Comparison of ENCODE assay signal across 8 cellular contexts in the genomic region with DNA sequence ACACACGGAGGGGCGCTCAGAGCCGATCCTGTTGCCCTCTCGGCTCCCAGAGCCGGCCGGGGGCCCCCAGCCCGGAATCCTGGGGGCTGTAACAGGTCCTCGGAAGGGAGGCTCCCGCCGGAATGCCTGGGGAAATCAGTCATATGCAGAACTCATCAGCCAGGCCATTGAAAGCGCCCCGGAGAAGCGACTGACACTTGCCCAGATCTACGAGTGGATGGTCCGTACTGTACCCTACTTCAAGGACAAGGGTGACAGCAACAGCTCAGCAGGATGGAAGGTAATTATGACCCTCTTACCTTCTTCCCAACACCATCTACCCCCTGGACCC. TPM values are rescaled to one million over a fixed set of nuclear protein-coding genes. Genes with fewer than 3 reads are reported as not detected.
DNase-seq lines count a peak whose midpoint lies in the region; ATAC-seq and TF ChIP-seq lines count a peak whose summit lies in the region.

No MANE protein-coding gene starts in this region.

- H2BK15ac ChIP-seq in mesenchymal stem cell (ENCODE audit: low read depth, poor library complexity, severe bottlenecking), result no peak overlapping the region

- intact Hi-C loops in MCF 10A (cut with micrococcal nuclease), result no loop called here

- H3K4ac ChIP-seq in mesenchymal stem cell (ENCODE audit: low read depth in 1 of 2, low read length in 2 of 2), result no peak overlapping the region

- TF ChIP-seq CTCF in MCF 10A (IDR thresholded peaks at IDR 0.05; ENCODE audit: unreplicated experiment) (no peak), upper lobe of left lung (IDR thresholded peaks at IDR 0.05) (no peak)

- H3K4me1 ChIP-seq in mesenchymal stem cell (ENCODE audit: control insufficient read depth, insufficient read depth, low read depth, low read length) (peaks cover 3% of the 10 kb centered on the region), upper lobe of left lung (peaks cover 3 to 13% (median 7%) of the 10 kb centered on the region in 4 donors)

- H2AK5ac ChIP-seq in mesenchymal stem cell (ENCODE audit: low read length, severe bottlenecking), result no peak overlapping the region

- H3K4me2 ChIP-seq in mesenchymal stem cell (ENCODE audit: low read length, poor library complexity, severe bottlenecking), result peak overlapping the region; percentile 95

- H3K27ac Mint-ChIP-seq in activated T-cell treated with anti-CD3 and anti-CD28 coated beads, Interleukin-2, amount 50 U/mL, for 72 hours, result no peak overlapping the region
- no peak overlapping the region for H3K27ac Mint-ChIP-seq in MCF 10A (ENCODE audit: low read depth, unreplicated experiment)

- no peaks in the 10 kb centered on the region for H3K9me3 ChIP-seq in mesenchymal stem cell (ENCODE audit: control insufficient read depth, low read length)
- H3K9me3 ChIP-seq in upper lobe of left lung, result no peaks in the 10 kb centered on the region

- H3K36me3 Mint-ChIP-seq in activated T-cell treated with anti-CD3 and anti-CD28 coated beads, Interleukin-2, amount 50 U/mL, for 72 hours (ENCODE audit: insufficient read depth in 2 of 2), result peaks cover 0 to 1% of the 10 kb centered on the region in 2 donors
- no peaks in the 10 kb centered on the region for H3K36me3 Mint-ChIP-seq in MCF 10A (ENCODE audit: insufficient read depth, unreplicated experiment)

- H3K4me3 ChIP-seq in mesenchymal stem cell (ENCODE audit: insufficient read depth in 1 of 2, low read depth in 1 of 2, low read length in 2 of 2) (peak overlapping the region; percentile 59 to 81), upper lobe of left lung (peak overlapping the region; percentile 2 to 67 (median 54))

- CTCF ChIA-PET in MCF 10A (lab: Yijun Ruan, JAX), result no interaction called here

- no peak overlapping the region for H3K14ac ChIP-seq in mesenchymal stem cell (ENCODE audit: low read length in 2 of 2)

- H3K23ac ChIP-seq in mesenchymal stem cell (ENCODE audit: low read length in 2 of 2), result no peak overlapping the region

- 2% methylated on average over 15 of the region's 15 CpGs for WGBS in mesenchymal stem cell
- WGBS in upper lobe of left lung, 2 donors, result 40% methylated on average over 13 of the region's 15 CpGs; no CpG with 5 or more reads in 1 of the 2 donors

- H3K27me3 Mint-ChIP-seq in activated T-cell treated with anti-CD3 and anti-CD28 coated beads, Interleukin-2, amount 50 U/mL, for 72 hours (ENCODE audit: low read depth), result peaks cover 42% of the 10 kb centered on the region
- H3K27me3 Mint-ChIP-seq in MCF 10A (ENCODE audit: insufficient read depth, unreplicated experiment), result peaks cover 66% of the 10 kb centered on the region

- H2BK5ac ChIP-seq in mesenchymal stem cell (ENCODE audit: low read depth, low read length, poor library complexity, severe bottlenecking), result no peak overlapping the region

- BruUV-seq in MCF 10A (replicated peaks; lab: Mats Ljungman, UMichigan), result no TSS peak

- H3K9ac ChIP-seq in mesenchymal stem cell (ENCODE audit: low read length), result peak overlapping the region; percentile 60

- no peak overlapping the region for H4K8ac ChIP-seq in mesenchymal stem cell (ENCODE audit: low read length)

- TF ChIP-seq EP300 in upper lobe of left lung (IDR thresholded peaks at IDR 0.05), result no peak

- TF ChIP-seq POLR2A in upper lobe of left lung (IDR thresholded peaks at IDR 0.05), result no peak

- no peak overlapping the region for H3K18ac ChIP-seq in mesenchymal stem cell (ENCODE audit: low read depth in 1 of 2, low read length in 2 of 2)

- H2AFZ ChIP-seq in mesenchymal stem cell (ENCODE audit: low read depth, low read length), result no peak overlapping the region

- peak in 1 of 2 donors; percentile 4 for ATAC-seq in activated T-cell treated with anti-CD3 and anti-CD28 coated beads, Interleukin-2, amount 50 U/mL, for 72 hours (replicated peaks in 1 of 2)
- ATAC-seq in upper lobe of left lung (ENCODE audit: low FRiP score in 2 of 2), result no peak
- ATAC-seq in GM19455 (IDR thresholded peaks at IDR 0.05; ENCODE audit: unreplicated experiment), result no peak

- no peaks in the 10 kb centered on the region for H3K79me1 ChIP-seq in mesenchymal stem cell (replicated peaks; ENCODE audit: low read length, poor library complexity, severe bottlenecking)

- H3K27me3 ChIP-seq in mesenchymal stem cell (ENCODE audit: control insufficient read depth in 1 of 2, insufficient read depth in 1 of 2, low read length in 2 of 2) (peaks cover 12 to 34% of the 10 kb centered on the region in 2 experiments), upper lobe of left lung (no peaks in the 10 kb centered on the region)

- no peaks in the 10 kb centered on the region for H3K36me3 ChIP-seq in mesenchymal stem cell (ENCODE audit: control insufficient read depth in 1 of 2, insufficient read depth in 2 of 2, low read depth in 1 of 2, low read length in 2 of 2)
- H3K36me3 ChIP-seq in upper lobe of left lung, result no peaks in the 10 kb centered on the region

- H3K4me1 Mint-ChIP-seq in activated T-cell treated with anti-CD3 and anti-CD28 coated beads, Interleukin-2, amount 50 U/mL, for 72 hours (ENCODE audit: low read depth), result peaks cover 45% of the 10 kb centered on the region
- no peaks in the 10 kb centered on the region for H3K4me1 Mint-ChIP-seq in MCF 10A (ENCODE audit: insufficient read depth, unreplicated experiment)

- H3K4me3 Mint-ChIP-seq in activated T-cell treated with anti-CD3 and anti-CD28 coated beads, Interleukin-2, amount 50 U/mL, for 72 hours, result peak overlapping the region; percentile 98 to 100
- H3K4me3 Mint-ChIP-seq in MCF 10A (ENCODE audit: unreplicated experiment), result peak overlapping the region; percentile 82

- H3K27ac ChIP-seq in mesenchymal stem cell (ENCODE audit: low read length, poor library complexity, severe bottlenecking) (no peak overlapping the region), upper lobe of left lung (peak overlapping the region in 3 of 4 donors; percentile 17 to 88 (median 85))

- no peak overlapping the region for H4K91ac ChIP-seq in mesenchymal stem cell (ENCODE audit: low read length)

- no peak overlapping the region for H2BK120ac ChIP-seq in mesenchymal stem cell (ENCODE audit: low read depth, low read length)

- no peaks in the 10 kb centered on the region for H3K9me3 Mint-ChIP-seq in activated T-cell treated with anti-CD3 and anti-CD28 coated beads, Interleukin-2, amount 50 U/mL, for 72 hours
- H3K9me3 Mint-ChIP-seq in MCF 10A (ENCODE audit: unreplicated experiment), result no peaks in the 10 kb centered on the region

- DNase-seq in activated T-cell treated with anti-CD3 and anti-CD28 coated beads, Interleukin-2, amount 50 U/mL, for 72 hours, result no peak
- no peak for DNase-seq in activated T-cell treated with anti-CD3 and anti-CD28 coated beads, Interleukin-2, amount 50 U/mL, for 1 hour
- DNase-seq in MCF 10A (ENCODE audit: unreplicated experiment) (no peak), mesenchymal stem cell (no peak), upper lobe of left lung (peak in 1 of 2 donors; percentile 48), CD1c-positive myeloid dendritic cell (ENCODE audit: extremely low spot score) (no peak)
- no peak for DNase-seq in central memory CD4-positive, alpha-beta T cell

- POLR2A ChIA-PET in MCF 10A (lab: Yijun Ruan, JAX), result interaction anchor here (1.0 to 1.3 kb wide), 3 partner anchors 21 to 34 kb away, joined by 3 to 5 read pairs (median 4); a partner anchor contains a TSS

- H2BK12ac ChIP-seq in mesenchymal stem cell (ENCODE audit: low read length in 2 of 2), result no peak overlapping the region

RNA-seq across cellular contexts. Expression of a gene that starts 1.0 kb away (rescaled TPM):
- 10 to 100 TPM; 15.1 to 15.3 TPM for total RNA-seq in activated T-cell treated with anti-CD3 and anti-CD28 coated beads, Interleukin-2, amount 50 U/mL, for 72 hours
- 6.4 and 7.7 TPM in 2 replicates for total RNA-seq in MCF 10A (2022)
- polyA plus RNA-seq in mesenchymal stem cell (2013, experiment 1 of 2), result 5.2 TPM
- polyA plus RNA-seq in mesenchymal stem cell (2013, experiment 2 of 2), result 4.3 TPM
- total RNA-seq in upper lobe of left lung, result 10 to 100 TPM; 11.2 to 34.1 (median 24.0) TPM

RNA-seq across cellular contexts. Expression of a gene that starts 9.9 kb away (rescaled TPM):
- 10 to 100 TPM; 16.4 to 26.0 TPM for total RNA-seq in activated T-cell treated with anti-CD3 and anti-CD28 coated beads, Interleukin-2, amount 50 U/mL, for 72 hours
- total RNA-seq in MCF 10A (2022) (not detected in 2 replicates), upper lobe of left lung (1 to 10 TPM in 3 of 6 donors, not detected in 3; 1.0 to 3.6 (median 3.3) TPM)
- not detected for polyA plus RNA-seq in mesenchymal stem cell (2013, experiment 1 of 2)
- polyA plus RNA-seq in mesenchymal stem cell (2013, experiment 2 of 2), result not detected

RNA-seq across cellular contexts. Expression of a gene that starts 14.7 kb away (rescaled TPM):
- total RNA-seq in activated T-cell treated with anti-CD3 and anti-CD28 coated beads, Interleukin-2, amount 50 U/mL, for 72 hours, result 100 to 1,000 TPM; 290 to 348 TPM
- total RNA-seq in MCF 10A (2022), result 1.5 TPM in 1 of 2 replicates, not detected in the other
- not detected for polyA plus RNA-seq in mesenchymal stem cell (2013, experiment 1 of 2)
- not detected for polyA plus RNA-seq in mesenchymal stem cell (2013, experiment 2 of 2)
- 10 to 100 TPM; 20.7 to 43.8 (median 26.2) TPM for total RNA-seq in upper lobe of left lung

RNA-seq across cellular contexts. Expression of a gene that starts 21.7 kb away (rescaled TPM):
- 10 to 100 TPM; 44.1 to 48.6 TPM for total RNA-seq in activated T-cell treated with anti-CD3 and anti-CD28 coated beads, Interleukin-2, amount 50 U/mL, for 72 hours
- total RNA-seq in MCF 10A (2022) (36.6 and 39.4 TPM in 2 replicates), upper lobe of left lung (100 to 1,000 TPM in 1 of 6 donors, 10 to 100 TPM in 5; 21.7 to 188 (median 42.2) TPM)
- 12.0 TPM for polyA plus RNA-seq in mesenchymal stem cell (2013, experiment 1 of 2)
- 11.1 TPM for polyA plus RNA-seq in mesenchymal stem cell (2013, experiment 2 of 2)

RNA-seq across cellular contexts. Expression of a gene that starts 28.5 kb away (rescaled TPM):
- 10 to 100 TPM; 37.5 to 43.8 TPM for total RNA-seq in activated T-cell treated with anti-CD3 and anti-CD28 coated beads, Interleukin-2, amount 50 U/mL, for 72 hours
- total RNA-seq in MCF 10A (2022), result 67.0 and 81.3 TPM in 2 replicates
- 108 TPM for polyA plus RNA-seq in mesenchymal stem cell (2013, experiment 1 of 2)
- polyA plus RNA-seq in mesenchymal stem cell (2013, experiment 2 of 2), result 108 TPM
- total RNA-seq in upper lobe of left lung, result 10 to 100 TPM; 26.2 to 67.4 (median 48.8) TPM
